ENCODE assay signal across 8 cellular contexts in genomic region chr2:31233741-31234689, GRCh38. TPM values are rescaled to one million over a fixed set of nuclear protein-coding genes. Genes with fewer than 3 reads are reported as not detected.
A peak's percentile ranks its signal among the peaks of the same experiment; 100 is the strongest.
DNase-seq lines count a peak whose midpoint lies in the region; ATAC-seq and TF ChIP-seq lines count a peak whose summit lies in the region.

Gene EHD3 (plus strand): TSS chr2:31234152. CDS start chr2:31234622, 470 bp downstream.

- CTCF ChIA-PET in BJ (lab: Yijun Ruan, JAX), result interaction anchor here (0.7 to 10.3 kb wide), 12 partner anchors 10 to 522 kb away, joined by 3 to 104 read pairs (median 4); partner anchors contain the start of gene CAPN14

- peak within 1 kb of the TSS; percentile 77 for H3K4me3 ChIP-seq in BJ (ENCODE audit: low read depth, low read length)
- H3K4me3 ChIP-seq in epithelial cell of esophagus (ENCODE audit: low read length), result peak within 1 kb of the TSS; percentile 52
- H3K4me3 ChIP-seq in mononuclear cell (ENCODE audit: low read length), result peak within 1 kb of the TSS; percentile 61

- H3K36me3 ChIP-seq in BJ (ENCODE audit: control insufficient read depth, insufficient read depth, low read length), result no peaks in the 10 kb centered on the region; the same call in 1 of the 2 replicates

- TF ChIP-seq CTCF in BJ (IDR thresholded peaks at IDR 0.05; ENCODE audit: insufficient read depth, low read depth, low read length), result peak; percentile 87
- TF ChIP-seq CTCF in epithelial cell of esophagus (IDR thresholded peaks at IDR 0.05; ENCODE audit: insufficient read depth, low read depth, low read length, missing control alignments), result peak; percentile 61

- POLR2A ChIA-PET in BJ (lab: Charles Lee), result no interaction called here

- no peaks in the 10 kb centered on the region for H3K27me3 ChIP-seq in BJ (ENCODE audit: control insufficient read depth, insufficient read depth, low read length)
- H3K27me3 ChIP-seq in mononuclear cell (ENCODE audit: insufficient read depth, low read length), result no peaks in the 10 kb centered on the region

- peaks cover 22% of the 10 kb centered on the region for H3K4me1 ChIP-seq in mononuclear cell (ENCODE audit: insufficient read depth, low read length)

- no peaks in the 10 kb centered on the region for H3K9me3 ChIP-seq in mononuclear cell (ENCODE audit: low read depth, low read length)

- DNase-seq in BJ (ENCODE audit: low read depth) (peak; percentile 59), NCI-H82 treated with DMSO at 0.1 percent for 48 hours (lab: John Stamatoyannopoulos, UW; ENCODE audit: unreplicated experiment) (peak; percentile 93), activated T-cell treated with anti-CD3 and anti-CD28 coated beads for 1 hour (ENCODE audit: low read depth) (peak; percentile 61), epithelial cell of esophagus (ENCODE audit: low read depth) (peak; percentile 84)
- DNase-seq in stimulated activated CD8-positive, alpha-beta memory T cell treated with anti-CD3 and anti-CD28 coated beads, Interleukin-2, amount 100 ng/mL, for 48 hours (ENCODE audit: low read depth in 2 of 2), result peak; percentile 74 to 76

- ATAC-seq in GM19351 (IDR thresholded peaks at IDR 0.05; ENCODE audit: unreplicated experiment) (peak; percentile 98), HG03520 (IDR thresholded peaks at IDR 0.05; ENCODE audit: unreplicated experiment) (peak; percentile 93)

RNA-seq across cellular contexts. Expression of gene EHD3, which starts in this region (rescaled TPM):
- polyA plus RNA-seq in BJ (2011; rRNA removed), result 46.5 and 69.4 TPM in 2 replicates
- polyA minus RNA-seq in BJ (2011; rRNA and poly(A)+ RNA removed), result 48.0 and 58.5 TPM in 2 replicates
- total RNA-seq in mononuclear cell, result 8.2 TPM

Comparison
In these comparisons a context has a peak if more than half of its experiments do, and no peak if none do; other contexts are left out.
1. Peak in every context shown above with its lines: DNase-seq, ATAC-seq and H3K4me3 ChIP-seq.